ENCODE assay signal across 10 cellular contexts in the genomic region with DNA sequence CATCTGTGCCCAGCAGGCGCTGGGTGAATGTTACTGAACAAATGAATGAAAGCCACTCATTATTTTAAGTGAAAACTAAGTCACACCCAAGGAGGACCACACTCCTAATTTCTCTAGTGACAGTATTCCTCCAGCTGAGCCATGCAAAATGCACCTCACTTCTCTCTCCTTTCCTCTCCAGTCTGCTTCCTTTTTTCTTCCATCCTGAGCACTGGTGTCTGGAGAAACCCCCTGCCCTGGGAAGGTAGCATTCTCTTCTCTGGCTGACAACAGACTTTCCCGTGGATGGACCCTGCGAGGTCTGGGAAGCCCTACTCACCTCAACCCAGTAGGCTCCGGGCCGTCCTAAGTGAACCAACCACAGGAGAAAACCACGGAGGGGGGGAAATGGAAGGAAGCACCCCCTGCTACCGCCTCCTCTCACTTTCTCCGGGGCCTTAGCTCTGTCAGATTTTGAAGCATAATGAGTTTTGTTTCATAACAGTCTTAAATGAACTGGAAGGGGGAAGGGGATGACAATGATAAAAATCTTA. TPM values are rescaled to one million over a fixed set of nuclear protein-coding genes. Genes with fewer than 3 reads are reported as not detected.
DNase-seq lines count a peak whose midpoint lies in the region; ATAC-seq and TF ChIP-seq lines count a peak whose summit lies in the region.
"Had no signal": no experiment of that assay in that cellular context is flagged by ENCODE, and none has a peak within 500 bp of the region (broad histone marks: within the 10 kb centered on the region; RNA-seq: fewer than 3 reads in every experiment).

No MANE protein-coding gene starts in this region.

- CTCF ChIA-PET in CD8-positive, alpha-beta T cell (lab: Charles Lee) = interaction anchor here (1.4 to 2.7 kb wide), 2 partner anchors 26 to 118 kb away, joined by 3 to 10 read pairs; no protein-coding TSS in a partner anchor

- no peaks in the 10 kb centered on the region for H3K36me3 ChIP-seq in CD8-positive, alpha-beta T cell (ENCODE audit: insufficient read depth, low read length)
- H3K36me3 ChIP-seq in Karpas-422 (ENCODE audit: insufficient read depth, low read length) = peaks cover 40% of the 10 kb centered on the region
- H3K36me3 ChIP-seq in effector memory CD4-positive, alpha-beta T cell (ENCODE audit: control insufficient read depth, insufficient read depth, low read length) = no peaks in the 10 kb centered on the region
- H3K36me3 ChIP-seq: adrenal gland, pancreas had no signal

- H3K27me3 Mint-ChIP-seq in CD8-positive, alpha-beta T cell (ENCODE audit: low read depth) = no peaks in the 10 kb centered on the region
- H3K27me3 Mint-ChIP-seq in neural crest cell (ENCODE audit: low read depth) = no peaks in the 10 kb centered on the region

- DNase-seq in CD8-positive, alpha-beta T cell = peak in 1 of 7 experiments; percentile 48
- no peak for DNase-seq in Karpas-422
- DNase-seq in effector memory CD4-positive, alpha-beta T cell = no peak
- DNase-seq in neural crest cell (ENCODE audit: low read depth, low spot score) = no peak
- no peak for DNase-seq in HCEC 1CT
- DNase-seq in KBM-7 = no peak
- no peak for DNase-seq in LoVo (ENCODE audit: low spot score)

- peak overlapping the region; percentile 50 for H3K4me3 Mint-ChIP-seq in CD8-positive, alpha-beta T cell
- H3K4me3 Mint-ChIP-seq in neural crest cell = no peak overlapping the region

- no peaks in the 10 kb centered on the region for H3K9me2 ChIP-seq in Karpas-422 (replicated peaks; ENCODE audit: insufficient read depth, low read length)

- intact Hi-C loops in CD8-positive, alpha-beta T cell (cut with DNase I, micrococcal nuclease) = loop anchor here in 1 of 2 experiments (5.0 kb wide), 1 partner anchor 42 kb away; no protein-coding TSS in a partner anchor

- H3K9me3 ChIP-seq in CD8-positive, alpha-beta T cell (ENCODE audit: low read length) = peaks cover 5% of the 10 kb centered on the region
- no peaks in the 10 kb centered on the region for H3K9me3 ChIP-seq in Karpas-422 (ENCODE audit: low read length)
- no peaks in the 10 kb centered on the region for H3K9me3 ChIP-seq in effector memory CD4-positive, alpha-beta T cell (ENCODE audit: control insufficient read depth, low read length)
- H3K9me3 ChIP-seq: pancreas had no signal

- H3K36me3 Mint-ChIP-seq in CD8-positive, alpha-beta T cell = peaks cover 28% of the 10 kb centered on the region
- peaks cover 15% of the 10 kb centered on the region for H3K36me3 Mint-ChIP-seq in neural crest cell (ENCODE audit: low read depth)

- H3K9ac ChIP-seq in Karpas-422 (ENCODE audit: low read length) = peak overlapping the region; percentile 11; the same call in 1 of the 2 replicates

- H3K4me1 ChIP-seq in CD8-positive, alpha-beta T cell (ENCODE audit: insufficient read depth, low read length) = peaks cover 21% of the 10 kb centered on the region
- H3K4me1 ChIP-seq in Karpas-422 (ENCODE audit: low read length) = peaks cover 39% of the 10 kb centered on the region
- peaks cover 30% of the 10 kb centered on the region for H3K4me1 ChIP-seq in effector memory CD4-positive, alpha-beta T cell (ENCODE audit: control insufficient read depth, insufficient read depth, low read length, poor library complexity, severe bottlenecking)

- no peak overlapping the region for H3K4me3 ChIP-seq in CD8-positive, alpha-beta T cell (ENCODE audit: low read depth, low read length)
- H3K4me3 ChIP-seq in Karpas-422 (ENCODE audit: low read length) = no peak overlapping the region
- H3K4me3 ChIP-seq in effector memory CD4-positive, alpha-beta T cell (ENCODE audit: insufficient read depth, low read depth, low read length, poor library complexity, severe bottlenecking) = no peak overlapping the region
- H3K4me3 ChIP-seq: adrenal gland, pancreas had no signal

- peaks cover 95% of the 10 kb centered on the region for H3K79me2 ChIP-seq in Karpas-422 (ENCODE audit: low read length)

- POLR2A ChIA-PET in CD8-positive, alpha-beta T cell (lab: Charles Lee) = interaction anchor here (1.2 to 2.8 kb wide), 3 partner anchors 11 to 40 kb away, joined by 4 to 12 read pairs (median 8); no protein-coding TSS in a partner anchor

- peaks cover 4% of the 10 kb centered on the region; the same call in 1 of the 2 replicates for H4K20me1 ChIP-seq in Karpas-422 (ENCODE audit: insufficient read depth, low read depth, low read length)

- TF ChIP-seq CTCF in CD8-positive, alpha-beta T cell (IDR thresholded peaks at IDR 0.05) = no peak
- TF ChIP-seq CTCF in neural crest cell (conservative IDR thresholded peaks at IDR 0.05) = no peak

- peaks cover 4% of the 10 kb centered on the region for H3K9me3 Mint-ChIP-seq in CD8-positive, alpha-beta T cell
- peaks cover 3% of the 10 kb centered on the region for H3K9me3 Mint-ChIP-seq in neural crest cell

- no peak overlapping the region for H3K4me2 ChIP-seq in Karpas-422 (ENCODE audit: low read depth, low read length, poor library complexity, severe bottlenecking)

- no peak overlapping the region for H2AFZ ChIP-seq in Karpas-422 (ENCODE audit: low read length)

- H3K4me1 Mint-ChIP-seq in CD8-positive, alpha-beta T cell (ENCODE audit: low read depth) = peaks cover 62% of the 10 kb centered on the region
- H3K4me1 Mint-ChIP-seq in neural crest cell = peaks cover 29% of the 10 kb centered on the region

- no peaks in the 10 kb centered on the region for H3K27me3 ChIP-seq in CD8-positive, alpha-beta T cell (ENCODE audit: insufficient read depth, low read length)
- H3K27me3 ChIP-seq in Karpas-422 (ENCODE audit: low read length) = no peaks in the 10 kb centered on the region
- H3K27me3 ChIP-seq in effector memory CD4-positive, alpha-beta T cell (replicated peaks; ENCODE audit: control insufficient read depth, insufficient read depth, low read length, poor library complexity, severe bottlenecking) = no peaks in the 10 kb centered on the region
- H3K27me3 ChIP-seq: adrenal gland, pancreas had no signal

- peak overlapping the region; percentile 92 for H3K27ac Mint-ChIP-seq in CD8-positive, alpha-beta T cell
- H3K27ac Mint-ChIP-seq in neural crest cell (ENCODE audit: unreplicated experiment) = peak overlapping the region; percentile 6

- no peak for ATAC-seq in CD8-positive, alpha-beta T cell
- ATAC-seq in GM21360 (IDR thresholded peaks at IDR 0.05; ENCODE audit: unreplicated experiment) = no peak

- in situ Hi-C loops in KBM-7 (cut with MboI; ENCODE audit: low pct_unique_long_range_greater_than_20kb, low sequenced_read_pairs) = no loop called here

- no peak overlapping the region for H3K27ac ChIP-seq in CD8-positive, alpha-beta T cell (ENCODE audit: low read depth, low read length)
- no peak overlapping the region for H3K27ac ChIP-seq in Karpas-422 (ENCODE audit: low read length)
- H3K27ac ChIP-seq in effector memory CD4-positive, alpha-beta T cell (ENCODE audit: insufficient read depth, low read length, poor library complexity, severe bottlenecking) = peak overlapping the region; percentile 65

RNA-seq across cellular contexts. Expression of gene TRERF1, which starts 22.6 kb away (rescaled TPM):
- 10 to 100 TPM; 20.2 to 20.4 TPM for total RNA-seq in CD8-positive, alpha-beta T cell
- 30.2 and 32.7 TPM in 2 replicates for total RNA-seq in Karpas-422 (2014; rRNA removed; shearing (Covaris generic); ENCODE audit: low replicate concordance)
- 12.4 and 14.0 TPM in 2 replicates for total RNA-seq in neural crest cell
